Comparison of ENCODE assay signal across 8 cellular contexts in the genomic region with DNA sequence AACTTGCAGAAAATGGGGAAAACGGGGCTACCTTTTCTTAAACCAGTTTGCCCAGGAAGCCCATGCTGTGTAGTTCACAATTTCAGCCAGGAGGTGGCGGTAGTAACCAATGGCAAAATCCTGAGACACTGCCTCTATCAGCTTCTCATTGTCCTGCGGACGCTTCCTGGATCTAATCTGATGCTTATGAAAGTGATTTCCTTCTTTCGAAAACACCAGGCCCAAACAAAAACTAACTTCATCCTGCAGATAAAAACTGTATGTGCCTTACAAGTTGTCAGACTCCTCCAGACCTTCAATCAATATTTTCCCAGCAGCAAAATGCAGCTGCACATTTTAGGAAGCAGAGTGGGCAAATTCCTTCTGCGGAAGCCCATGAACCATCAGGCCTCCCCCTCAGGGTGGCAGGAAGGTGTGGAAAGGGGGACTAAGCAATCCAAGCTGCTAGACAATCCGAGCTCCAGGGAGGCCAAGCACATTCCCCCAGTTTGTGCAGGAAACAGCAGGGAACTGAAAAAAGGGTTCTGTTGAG.
DNase-seq lines count a peak whose midpoint lies in the region; ATAC-seq lines count a peak whose summit lies in the region.

No MANE protein-coding gene starts in this region.

- no peak overlapping the region for H2BK5ac ChIP-seq in mesendoderm (ENCODE audit: low read length)

- no peaks in the 10 kb centered on the region for H3K79me1 ChIP-seq in mesendoderm (ENCODE audit: low read length)

- H3K27ac ChIP-seq in mesendoderm (ENCODE audit: low read depth, low read length), result no peak overlapping the region

- H3K36me3 Mint-ChIP-seq in activated CD4-positive, alpha-beta memory T cell treated with anti-CD3 and anti-CD28 coated beads for 36 hours, result no peaks in the 10 kb centered on the region

- CTCF ChIA-PET in activated CD4-positive, alpha-beta memory T cell treated with anti-CD3 and anti-CD28 coated beads for 36 hours (lab: Charles Lee), result interaction anchor here (0.5 to 3.4 kb wide), 29 partner anchors 9 to 1406 kb away, joined by 3 to 32 read pairs (median 4); partner anchors contain the start of genes CAGE1 and RIOK1

- no peak overlapping the region for H4K8ac ChIP-seq in mesendoderm (ENCODE audit: low read depth, low read length)

- no CpG with 5 or more reads among the region's 7 CpGs for WGBS in mesendoderm (ENCODE audit: extremely low coverage, insufficient coverage, low lambda C conversion rate)

- DNase-seq in Daoy (ENCODE audit: low read depth), result peak; percentile 73
- peak; percentile 83 for DNase-seq in NCI-H82 (lab: John Stamatoyannopoulos, UW)
- peak; percentile 88 for DNase-seq in activated CD4-positive, alpha-beta memory T cell treated with anti-CD3 and anti-CD28 coated beads for 36 hours
- DNase-seq in effector CD8-positive, alpha-beta T cell (lab: John Stamatoyannopoulos, UW), result peak; percentile 70
- DNase-seq in mesendoderm, result peak; percentile 88
- peak; percentile 52 to 59 for DNase-seq in stimulated activated CD8-positive, alpha-beta memory T cell treated with anti-CD3 and anti-CD28 coated beads, Interleukin-2, amount 100 ng/mL, for 1 hour (ENCODE audit: low read depth in 2 of 2)

- peaks cover 7% of the 10 kb centered on the region for H3K4me1 ChIP-seq in mesendoderm (ENCODE audit: control insufficient read depth, low read depth, low read length)

- H3K9ac ChIP-seq in mesendoderm (ENCODE audit: low read length), result no peak overlapping the region

- POLR2A ChIA-PET in activated CD4-positive, alpha-beta memory T cell treated with anti-CD3 and anti-CD28 coated beads for 36 hours (lab: Charles Lee), result no interaction called here

- H3K56ac ChIP-seq in mesendoderm (ENCODE audit: low read length), result peak overlapping the region; percentile 66

- no peak overlapping the region for H3K23ac ChIP-seq in mesendoderm (ENCODE audit: low read length)

- H2BK15ac ChIP-seq in mesendoderm (replicated peaks; ENCODE audit: low read depth), result no peak overlapping the region

- no peak overlapping the region for H3K4ac ChIP-seq in mesendoderm (ENCODE audit: low read depth, low read length)

- no peak overlapping the region for H3K4me2 ChIP-seq in mesendoderm (ENCODE audit: low read length)

- no peak overlapping the region for H3K27ac Mint-ChIP-seq in activated CD4-positive, alpha-beta memory T cell treated with anti-CD3 and anti-CD28 coated beads for 36 hours

- no peak overlapping the region for H2BK120ac ChIP-seq in mesendoderm (ENCODE audit: low read depth, low read length)

- H3K27me3 Mint-ChIP-seq in activated CD4-positive, alpha-beta memory T cell treated with anti-CD3 and anti-CD28 coated beads for 36 hours, result no peaks in the 10 kb centered on the region

- ATAC-seq in HG03196 (IDR thresholded peaks at IDR 0.05; ENCODE audit: unreplicated experiment), result peak; percentile 81
- no peak for ATAC-seq in HG03135 (IDR thresholded peaks at IDR 0.05; ENCODE audit: unreplicated experiment)

- no peak overlapping the region for H3K4me3 Mint-ChIP-seq in activated CD4-positive, alpha-beta memory T cell treated with anti-CD3 and anti-CD28 coated beads for 36 hours

- no peaks in the 10 kb centered on the region for H3K27me3 ChIP-seq in mesendoderm (ENCODE audit: insufficient read depth, low read length, poor library complexity)

- no peaks in the 10 kb centered on the region for H3K36me3 ChIP-seq in mesendoderm (ENCODE audit: control insufficient read depth, insufficient read depth, low read length)

- peaks cover 6% of the 10 kb centered on the region for H3K4me1 Mint-ChIP-seq in activated CD4-positive, alpha-beta memory T cell treated with anti-CD3 and anti-CD28 coated beads for 36 hours (ENCODE audit: low read depth)

- H3K9me3 Mint-ChIP-seq in activated CD4-positive, alpha-beta memory T cell treated with anti-CD3 and anti-CD28 coated beads for 36 hours, result no peaks in the 10 kb centered on the region

- H3K79me2 ChIP-seq in mesendoderm (ENCODE audit: control insufficient read depth, insufficient read depth, low read length), result no peaks in the 10 kb centered on the region

- H4K5ac ChIP-seq in mesendoderm (ENCODE audit: low read length), result no peak overlapping the region

- no peak overlapping the region for H3K18ac ChIP-seq in mesendoderm (ENCODE audit: low read length)

- intact Hi-C loops in activated CD4-positive, alpha-beta memory T cell treated with anti-CD3 and anti-CD28 coated beads for 36 hours (cut with micrococcal nuclease), result loop anchor here (1.0 to 5.0 kb wide), 3 partner anchors 7 to 566 kb away; no protein-coding TSS in a partner anchor

- H2AK5ac ChIP-seq in mesendoderm (ENCODE audit: low read length), result no peak overlapping the region

- no peak overlapping the region for H3K4me3 ChIP-seq in mesendoderm (ENCODE audit: low read length)
